20 cellular contexts compared by ENCODE assay signal in genomic region chr2:231998046-231998445, GRCh38. TPM values are rescaled to one million over a fixed set of nuclear protein-coding genes. Genes with fewer than 3 reads are reported as not detected.
DNase-seq lines count a peak whose midpoint lies in the region; ATAC-seq, FAIRE-seq and TF ChIP-seq lines count a peak whose summit lies in the region.
"Had no signal": no experiment of that assay in that cellular context is flagged by ENCODE, and none has a peak within 500 bp of the region (broad histone marks: within the 10 kb centered on the region; RNA-seq: fewer than 3 reads in every experiment).

No MANE protein-coding gene starts in this region.

- intact Hi-C loops in CD8-positive, alpha-beta T cell (cut with DNase I, micrococcal nuclease): no loop called here
- intact Hi-C loops in K562 (cut with micrococcal nuclease): no loop called here
- intact Hi-C loops in left ventricle myocardium superior (cut with micrococcal nuclease): no loop called here

- H3K27ac ChIP-seq in CD8-positive, alpha-beta T cell (ENCODE audit: low read depth, low read length): no peak overlapping the region
- no peak overlapping the region for H3K27ac ChIP-seq in K562 (ENCODE audit: extremely low read depth, low read depth, low read length)
- H3K27ac ChIP-seq in Peyer's patch: no peak overlapping the region
- H3K27ac ChIP-seq: A549, C4-2B had no signal

- in situ Hi-C loops in K562 (cut with MboI): no loop called here

- no peaks in the 10 kb centered on the region for H3K36me3 ChIP-seq in CD8-positive, alpha-beta T cell (ENCODE audit: insufficient read depth, low read length)
- H3K36me3 ChIP-seq in K562 (ENCODE audit: control insufficient read depth, insufficient read depth, low read length) (no peaks in the 10 kb centered on the region), Peyer's patch (no peaks in the 10 kb centered on the region)
- H3K36me3 ChIP-seq: BE2C had no signal

- DNase-seq in CD8-positive, alpha-beta T cell: no peak
- no peak for DNase-seq in GM12892 (ENCODE audit: insufficient read length)
- peak in 1 of 4 experiments; percentile 5 for DNase-seq in K562 (ENCODE audit: extremely low read depth in 1 of 4, low spot score in 3 of 4)
- DNase-seq in left ventricle myocardium superior: no peak
- no peak for DNase-seq in Peyer's patch
- DNase-seq in NCI-H1694 treated with DMSO at 0.1 percent for 48 hours (lab: John Stamatoyannopoulos, UW): no peak
- DNase-seq: BE2C; CD4-positive, alpha-beta memory T cell; COR-L47; DMS153; DMS79 treated with DMSO at 0.1 percent for 48 hours; EL; GOT3; HCEC 1CT; HFFc6 had no signal

- no peak overlapping the region for H3K4me3 Mint-ChIP-seq in CD8-positive, alpha-beta T cell
- H3K4me3 Mint-ChIP-seq: CD4-positive, alpha-beta memory T cell; HFFc6 had no signal

- CTCF ChIA-PET in CD8-positive, alpha-beta T cell (lab: Charles Lee): no interaction called here
- CTCF ChIA-PET in K562 (lab: Yijun Ruan, JAX; ENCODE audit: low intra/inter-chr PET ratio): no interaction called here

- TF ChIP-seq POLR2A in GM12892 (IDR thresholded peaks at IDR 0.05; ENCODE audit: low read depth, low read length): no peak
- TF ChIP-seq POLR2A in K562 (conservative IDR thresholded peaks at IDR 0.05): no peak
- no peak for TF ChIP-seq POLR2A in Peyer's patch (IDR thresholded peaks at IDR 0.05)

- no peaks in the 10 kb centered on the region for H3K9me1 ChIP-seq in K562 (ENCODE audit: control insufficient read depth, insufficient read depth, low read length)

- TF ChIP-seq CTCF in CD8-positive, alpha-beta T cell (IDR thresholded peaks at IDR 0.05): no peak
- TF ChIP-seq CTCF in K562 (IDR thresholded peaks at IDR 0.05 in 2 of 3, conservative IDR thresholded peaks at IDR 0.05 in 1 of 3; ENCODE audit: insufficient read depth in 2 of 3, low read depth in 1 of 3, low read length in 3 of 3) (no peak), Peyer's patch (IDR thresholded peaks at IDR 0.05) (no peak)

- no peaks in the 10 kb centered on the region for H3K27me3 ChIP-seq in CD8-positive, alpha-beta T cell (ENCODE audit: insufficient read depth, low read length)
- H3K27me3 ChIP-seq in K562 (ENCODE audit: control insufficient read depth in 2 of 2, insufficient read depth in 2 of 2, low read length in 2 of 2) (no peaks in the 10 kb centered on the region), Peyer's patch (no peaks in the 10 kb centered on the region)
- H3K27me3 ChIP-seq: BE2C had no signal

- peaks cover 60% of the 10 kb centered on the region for H3K4me1 Mint-ChIP-seq in CD8-positive, alpha-beta T cell (ENCODE audit: low read depth)

- POLR2A ChIA-PET in CD8-positive, alpha-beta T cell (lab: Charles Lee): no interaction called here
- POLR2A ChIA-PET in K562 (lab: Yijun Ruan, JAX): no interaction called here

- H4K20me1 ChIP-seq in K562 (replicated peaks; ENCODE audit: control insufficient read depth, insufficient read depth, low read length): no peaks in the 10 kb centered on the region

- TF ChIP-seq EP300 in K562 (IDR thresholded peaks at IDR 0.05; ENCODE audit: low read length): no peak

- H3K79me2 ChIP-seq in K562 (ENCODE audit: control insufficient read depth, insufficient read depth, low read length): peaks cover 7% of the 10 kb centered on the region; the same call in 2 of the 3 replicates

- peak overlapping the region; percentile 5 for H3K27ac Mint-ChIP-seq in CD8-positive, alpha-beta T cell
- H3K27ac Mint-ChIP-seq: HFFc6 had no signal

- H3K9ac ChIP-seq in K562 (ENCODE audit: insufficient read depth in 1 of 2, low read depth in 2 of 2, low read length in 2 of 2): no peak overlapping the region

- TF ChIP-seq RAD21 in K562 (CRISPR knock-in tag; conservative IDR thresholded peaks at IDR 0.05 in 1 of 2, IDR thresholded peaks at IDR 0.05 in 1 of 2): no peak

- BruUV-seq in K562 (replicated peaks; lab: Mats Ljungman, UMichigan): no TSS peak

- no peak overlapping the region for H2AFZ ChIP-seq in K562 (ENCODE audit: low read depth, low read length)

- no peaks in the 10 kb centered on the region for H3K4me1 ChIP-seq in CD8-positive, alpha-beta T cell (ENCODE audit: insufficient read depth, low read length)
- H3K4me1 ChIP-seq in K562 (replicated peaks in 1 of 2; ENCODE audit: control insufficient read depth in 2 of 2, insufficient read depth in 2 of 2, low read length in 2 of 2) (no peaks in the 10 kb centered on the region; a peak in 1 of 5 replicates), Peyer's patch (no peaks in the 10 kb centered on the region)
- H3K4me1 ChIP-seq: A549, BE2C had no signal

- no peak overlapping the region for H3K4me3 ChIP-seq in CD8-positive, alpha-beta T cell (ENCODE audit: low read depth, low read length)
- no peak overlapping the region for H3K4me3 ChIP-seq in K562
- H3K4me3 ChIP-seq in Peyer's patch: no peak overlapping the region
- H3K4me3 ChIP-seq: A549 had no signal

- H3K36me3 Mint-ChIP-seq in CD8-positive, alpha-beta T cell: no peaks in the 10 kb centered on the region
- H3K36me3 Mint-ChIP-seq: CD4-positive, alpha-beta memory T cell had no signal

- no peak for ATAC-seq in CD8-positive, alpha-beta T cell
- ATAC-seq in K562: no peak
- peak; percentile 51 for ATAC-seq in left ventricle myocardium superior
- no peak for ATAC-seq in HG03039 (IDR thresholded peaks at IDR 0.05; ENCODE audit: unreplicated experiment)
- ATAC-seq: A549 had no signal

- H3K27me3 Mint-ChIP-seq in CD8-positive, alpha-beta T cell (ENCODE audit: low read depth): no peaks in the 10 kb centered on the region
- H3K27me3 Mint-ChIP-seq: CD4-positive, alpha-beta memory T cell had no signal

- FAIRE-seq in GM12892 (lab: Jason Lieb, UNC): peak; percentile 44
- FAIRE-seq in K562 (lab: Jason Lieb, UNC): no peak
- FAIRE-seq: A549, D721Med, GM19239 had no signal

- H3K9me3 Mint-ChIP-seq in CD8-positive, alpha-beta T cell: no peaks in the 10 kb centered on the region
- H3K9me3 Mint-ChIP-seq: CD4-positive, alpha-beta memory T cell; HFFc6 had no signal

- no peak overlapping the region for H3K4me2 ChIP-seq in K562 (ENCODE audit: insufficient read depth, low read length)
- H3K4me2 ChIP-seq: A549 had no signal

- no peaks in the 10 kb centered on the region for H3K9me3 ChIP-seq in CD8-positive, alpha-beta T cell (ENCODE audit: low read length)
- H3K9me3 ChIP-seq in K562 (replicated peaks; ENCODE audit: control insufficient read depth, insufficient read depth, low read depth, low read length) (no peaks in the 10 kb centered on the region), Peyer's patch (no peaks in the 10 kb centered on the region)
- H3K9me3 ChIP-seq: A549, BE2C had no signal

TF ChIP-seq in K562, 482 proteins besides CTCF, POLR2A, EP300 and RAD21:
- TF ChIP-seq ZHX1 (conservative IDR thresholded peaks at IDR 0.05; ENCODE audit: low read length) (no peak), HLTF (IDR thresholded peaks at IDR 0.05) (no peak), SRSF7 (optimal IDR thresholded peaks at IDR 0.05; ENCODE audit: low read depth, low read length) (no peak), SREBF1 (IDR thresholded peaks at IDR 0.05; ENCODE audit: borderline replicate concordance, low read depth, low read length) (no peak), NFE2 (IDR thresholded peaks at IDR 0.05; ENCODE audit: low read depth) (peak; percentile 24; the same call in 1 of the 2 replicates), MCM7 (IDR thresholded peaks at IDR 0.05) (no peak), PHF21A (IDR thresholded peaks at IDR 0.05; ENCODE audit: borderline replicate concordance, low read depth) (no peak)
TF ChIP-seq in K562: peak in this region for 1.

RNA-seq across cellular contexts. Expression of gene DIS3L2, which starts 36.5 kb away (rescaled TPM):
- total RNA-seq in CD8-positive, alpha-beta T cell: 10 to 100 TPM; 46.9 to 56.5 TPM
- 16.2 TPM for polyA plus RNA-seq in GM12892 (2012; ENCODE audit: missing spikeins)
- 50.9 and 73.3 TPM in 2 replicates for total RNA-seq in K562 (2011; cell fraction: chromatin; rRNA removed; ENCODE audit: low replicate concordance)
- total RNA-seq in K562 (2011; cell fraction: nucleolus; rRNA removed): 20.0 and 25.8 TPM in 2 replicates
- 27.0 and 28.9 TPM in 2 replicates for total RNA-seq in K562 (2011; cell fraction: nucleoplasm; rRNA removed)
- total RNA-seq in K562 (2014; rRNA removed): 15.1 and 16.8 TPM in 2 replicates
- total RNA-seq in K562 (2014; rRNA removed; fragmentation: Illumina TruSeq; extraction: Trizol): 11.2 and 12.5 TPM in 2 replicates
- 10.8 and 11.6 TPM in 2 replicates for total RNA-seq in K562 (2015; rRNA removed; fragmentation: Illumina TruSeq; extraction: Trizol)
- total RNA-seq in K562 (2021): 17.3 and 19.2 TPM in 2 replicates
- polyA plus RNA-seq in K562 (2011; rRNA removed): 4.2 and 5.8 TPM in 2 replicates
- 6.0 and 10.4 TPM in 2 replicates for polyA plus RNA-seq in K562 (2011; cell fraction: cytosol; rRNA removed)
- polyA plus RNA-seq in K562 (2011; cell fraction: nucleus; rRNA removed): 25.1 and 33.5 TPM in 2 replicates
- polyA plus RNA-seq in K562 (2012): 12.2 and 13.6 TPM in 2 replicates
- 11.8 and 13.4 TPM in 2 replicates for polyA plus RNA-seq in K562 (2014; fragmentation: Illumina TruSeq; extraction: Trizol)
- 1 to 10 TPM; 1.5 to 1.9 TPM for polyA plus RNA-seq in K562 (2014; fragmentation: Nextera tagmentation; extraction: Ambion mirVana)
- 10.4 and 11.0 TPM in 2 replicates for polyA plus RNA-seq in K562 (2014; rRNA removed)
- polyA minus RNA-seq in K562 (2011; rRNA and poly(A)+ RNA removed): 7.0 and 8.4 TPM in 2 replicates
- 5.3 and 5.9 TPM in 2 replicates for polyA minus RNA-seq in K562 (2011; cell fraction: cytosol; rRNA and poly(A)+ RNA removed)
- 15.8 and 20.1 TPM in 2 replicates for polyA minus RNA-seq in K562 (2011; cell fraction: nucleus; rRNA and poly(A)+ RNA removed)
- total RNA-seq in left ventricle myocardium superior: 19.6 TPM
- 100 to 1,000 TPM in 1 of 4 donors, 10 to 100 TPM in 3; 26.4 to 147 (median 58.3) TPM for total RNA-seq in Peyer's patch
